Comparison of ENCODE assay signal across 12 cellular contexts in the genomic region with DNA sequence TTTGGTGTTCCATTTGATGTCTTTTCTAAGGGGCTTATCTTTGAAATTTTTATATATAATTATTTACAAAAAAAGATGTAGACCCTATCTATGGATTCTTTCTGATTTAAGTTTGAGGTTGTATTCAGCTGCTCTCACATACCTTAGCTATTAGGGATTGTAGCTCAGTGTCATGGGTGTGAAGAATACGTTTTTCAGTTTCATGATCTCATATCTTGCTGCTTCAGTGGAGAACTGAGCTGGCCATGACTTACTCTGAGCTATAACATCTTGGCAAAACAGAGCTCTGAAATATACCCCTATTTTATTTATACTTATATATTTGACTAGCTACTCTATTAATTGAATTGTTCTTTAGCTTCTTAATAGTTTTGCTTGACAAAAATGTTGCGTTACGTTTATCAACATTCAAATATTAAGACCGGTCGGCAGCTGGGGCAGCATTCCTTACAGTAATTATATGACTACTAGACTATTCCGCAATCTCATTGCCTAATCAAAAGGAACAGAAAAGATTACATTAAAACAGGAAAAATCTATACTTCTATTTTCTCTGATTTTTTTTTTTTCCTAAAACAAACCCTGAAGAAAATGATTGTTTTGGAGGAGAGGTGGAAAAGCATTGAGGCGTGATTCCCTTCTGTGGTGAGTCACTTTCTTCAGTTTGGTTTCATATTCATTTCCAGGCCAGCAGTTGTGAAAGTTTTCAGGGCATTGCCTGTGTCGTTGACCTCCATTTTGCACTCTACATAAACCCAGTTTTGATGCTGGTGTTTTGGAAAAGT.
DNase-seq lines count a peak whose midpoint lies in the region; ATAC-seq, FAIRE-seq and TF ChIP-seq lines count a peak whose summit lies in the region.
"Had no signal": no experiment of that assay in that cellular context is flagged by ENCODE, and none has a peak within 500 bp of the region (broad histone marks: within the 10 kb centered on the region; RNA-seq: fewer than 3 reads in every experiment).

No MANE protein-coding gene starts in this region.

- peaks cover 3% of the 10 kb centered on the region for H3K4me1 ChIP-seq in ACC112 (ENCODE audit: control insufficient read depth, insufficient read depth, low read length, unreplicated experiment)
- H3K4me1 ChIP-seq: BE2C, tibial artery had no signal

- no peaks in the 10 kb centered on the region for H3K36me3 ChIP-seq in ACC112 (ENCODE audit: insufficient read depth, low read length)
- H3K36me3 ChIP-seq: BE2C, tibial artery had no signal

- H3K27me3 ChIP-seq in ACC112 (ENCODE audit: insufficient read depth, low read length), result peaks cover 9% of the 10 kb centered on the region; the same call in 1 of the 2 replicates

- H3K4me3 ChIP-seq in ACC112 (ENCODE audit: low read depth, low read length), result peak overlapping the region; percentile 68
- H3K4me3 ChIP-seq: tibial artery had no signal

- DNase-seq in RCC 7860 (ENCODE audit: low spot score), result peak; percentile 79
- peak; percentile 33 for DNase-seq in fibroblast of the conjunctiva (ENCODE audit: low read depth)
- no peak for DNase-seq in NCI-H1436 (lab: John Stamatoyannopoulos, UW)
- no peak for DNase-seq in NCI-H2081 treated with DMSO at 0.1 percent for 48 hours (lab: John Stamatoyannopoulos, UW)
- DNase-seq in NCI-H2196 (lab: John Stamatoyannopoulos, UW; ENCODE audit: unreplicated experiment), result no peak
- no peak for DNase-seq in NCI-H2107 treated with DMSO at 0.1 percent for 48 hours (lab: John Stamatoyannopoulos, UW; ENCODE audit: unreplicated experiment)
- DNase-seq: BE2C, left cardiac atrium, NCI-H446, tibial artery had no signal

- FAIRE-seq in RCC 7860 (lab: Jason Lieb, UNC), result peak; percentile 98

- H3K27ac ChIP-seq in ACC112 (ENCODE audit: low read depth, low read length), result peak overlapping the region; percentile 75
- H3K27ac ChIP-seq: tibial artery had no signal

- ATAC-seq in GM18505 (IDR thresholded peaks at IDR 0.05; ENCODE audit: unreplicated experiment), result peak; percentile 61
- ATAC-seq: left cardiac atrium had no signal

- H3K79me2 ChIP-seq in ACC112 (ENCODE audit: control insufficient read depth, insufficient read depth, low read length, unreplicated experiment), result no peaks in the 10 kb centered on the region

- TF ChIP-seq POLR2A in GM18505 (IDR thresholded peaks at IDR 0.05; ENCODE audit: borderline replicate concordance, extremely low read depth, insufficient read depth, insufficient read length), result no peak

- peak overlapping the region; percentile 91 for H2AFZ ChIP-seq in ACC112 (ENCODE audit: low read length, unreplicated experiment)

Comparison
In these comparisons a context has a peak if more than half of its experiments do, and no peak if none do; other contexts are left out.
1. DNase-seq: peak in RCC 7860 (single experiment) and fibroblast of the conjunctiva (single experiment); none in NCI-H1436 (single experiment), NCI-H2081 treated with DMSO at 0.1 percent for 48 hours (single experiment), NCI-H2196 (single experiment) and NCI-H2107 treated with DMSO at 0.1 percent for 48 hours (single experiment).